4 cellular contexts compared by ENCODE assay signal in genomic region chr4:90838859-90839258, GRCh38.
DNase-seq lines count a peak whose midpoint lies in the region; FAIRE-seq and TF ChIP-seq lines count a peak whose summit lies in the region.
"Not testable (repeated sequence)": the region's sequence is repeated elsewhere in the genome, so short reads cannot be mapped to it uniquely, and the experiment has no call there.

No MANE protein-coding gene starts in this region.

- H3K4me3 Mint-ChIP-seq in Caco-2 (ENCODE audit: unreplicated experiment); astrocyte (ENCODE audit: unreplicated experiment); MCF 10A (ENCODE audit: unreplicated experiment): not testable (repeated sequence)

- TSS peak; percentile 98 for BruUV-seq in Caco-2 (replicated peaks; lab: Mats Ljungman, UMichigan)
- BruUV-seq in MCF 10A (replicated peaks; lab: Mats Ljungman, UMichigan): TSS peak; percentile 94

- POLR2A ChIA-PET in Caco-2 (lab: Charles Lee); MCF 10A (lab: Yijun Ruan, JAX): not testable (repeated sequence)

- not testable (repeated sequence) for H2BK5ac ChIP-seq in trophoblast cell (ENCODE audit: low read depth, low read length, poor library complexity)

- H3K79me2 ChIP-seq in astrocyte (ENCODE audit: insufficient read depth, low read length); trophoblast cell (ENCODE audit: control insufficient read depth, insufficient read depth, low read length, poor library complexity): not testable (repeated sequence)

- H3K79me1 ChIP-seq in trophoblast cell (ENCODE audit: low read length): not testable (repeated sequence)

- not testable (repeated sequence) for TF ChIP-seq CTCF in Caco-2 (IDR thresholded peaks at IDR 0.05; ENCODE audit: insufficient read depth in 1 of 2, low read depth in 1 of 2, low read length in 1 of 2, severe bottlenecking in 1 of 2, unreplicated experiment in 1 of 2); astrocyte (IDR thresholded peaks at IDR 0.05; ENCODE audit: insufficient read depth, low read depth, low read length); MCF 10A (IDR thresholded peaks at IDR 0.05; ENCODE audit: unreplicated experiment)

- WGBS in trophoblast cell (ENCODE audit: extremely low coverage, insufficient coverage, insufficient read length): no CpG with 5 or more reads among the region's 22 CpGs

- not testable (repeated sequence) for H3K4me3 ChIP-seq in Caco-2 (ENCODE audit: low read depth, low read length); astrocyte (ENCODE audit: insufficient read depth, low read depth, low read length); trophoblast cell (ENCODE audit: low read depth, low read length)

- not testable (repeated sequence) for H3K4me2 ChIP-seq in astrocyte (ENCODE audit: low read length); trophoblast cell (ENCODE audit: low read length)

- not testable (repeated sequence) for DNase-seq in Caco-2; astrocyte (ENCODE audit: low read depth); MCF 10A (ENCODE audit: unreplicated experiment)
- peak in 1 of 2 donors; percentile 12 for DNase-seq in trophoblast cell

- H3K23ac ChIP-seq in trophoblast cell (ENCODE audit: low read length): not testable (repeated sequence)

- not testable (repeated sequence) for H3K18ac ChIP-seq in trophoblast cell (ENCODE audit: low read length)

- intact Hi-C loops in Caco-2 (cut with micrococcal nuclease; ENCODE audit: unreplicated experiment); MCF 10A (cut with micrococcal nuclease): not testable (repeated sequence)

- H3K27ac ChIP-seq in astrocyte (ENCODE audit: low read depth, low read length); trophoblast cell (ENCODE audit: low read depth, low read length): not testable (repeated sequence)

- not testable (repeated sequence) for H3K36me3 ChIP-seq in Caco-2 (ENCODE audit: control insufficient read depth, insufficient read depth, low read length); astrocyte (ENCODE audit: insufficient read depth, low read length); trophoblast cell (ENCODE audit: control insufficient read depth in 1 of 2, insufficient read depth in 2 of 2, low read length in 2 of 2)

- not testable (repeated sequence) for H2AK5ac ChIP-seq in trophoblast cell (ENCODE audit: low read length)

- H3K14ac ChIP-seq in trophoblast cell (ENCODE audit: low read length): not testable (repeated sequence)

- not testable (repeated sequence) for FAIRE-seq in astrocyte (lab: Jason Lieb, UNC)

- not testable (repeated sequence) for H3K9ac ChIP-seq in astrocyte (ENCODE audit: low read length); trophoblast cell (ENCODE audit: low read length)

- not testable (repeated sequence) for H2AFZ ChIP-seq in astrocyte (ENCODE audit: low read depth, low read length); trophoblast cell (ENCODE audit: insufficient read depth, low read length, poor library complexity)

- H2BK12ac ChIP-seq in trophoblast cell (ENCODE audit: low read length): not testable (repeated sequence)

- not testable (repeated sequence) for H3K4me1 ChIP-seq in Caco-2; astrocyte (ENCODE audit: insufficient read depth, low read length); trophoblast cell (ENCODE audit: control insufficient read depth in 1 of 2, insufficient read depth in 2 of 2, low read length in 2 of 2)

- CTCF ChIA-PET in Caco-2 (lab: Charles Lee): not testable (repeated sequence)
- CTCF ChIA-PET in MCF 10A (lab: Yijun Ruan, JAX): interaction anchor here (0.6 kb wide), 1 partner anchor 18 kb away, joined by 4 read pairs; no protein-coding TSS in a partner anchor

- H2BK120ac ChIP-seq in trophoblast cell (ENCODE audit: insufficient read depth, low read length, poor library complexity): peak overlapping the region; percentile 22

- not testable (repeated sequence) for H3K9me3 ChIP-seq in Caco-2; astrocyte (ENCODE audit: insufficient read depth, low read depth, low read length); trophoblast cell (ENCODE audit: insufficient read depth, low read depth, low read length)

- H3K4ac ChIP-seq in trophoblast cell (ENCODE audit: low read depth, low read length): not testable (repeated sequence)

- not testable (repeated sequence) for H3K9me3 Mint-ChIP-seq in Caco-2 (ENCODE audit: unreplicated experiment); astrocyte (ENCODE audit: unreplicated experiment); MCF 10A (ENCODE audit: unreplicated experiment)

- H4K12ac ChIP-seq in trophoblast cell (ENCODE audit: low read depth, low read length): not testable (repeated sequence)

- H4K8ac ChIP-seq in trophoblast cell (ENCODE audit: low read depth, low read length): not testable (repeated sequence)

- not testable (repeated sequence) for H3K27me3 Mint-ChIP-seq in Caco-2 (ENCODE audit: insufficient read depth, unreplicated experiment); astrocyte (ENCODE audit: low read depth, unreplicated experiment); MCF 10A (ENCODE audit: insufficient read depth, unreplicated experiment)

- not testable (repeated sequence) for H3K36me3 Mint-ChIP-seq in Caco-2 (ENCODE audit: insufficient read depth, unreplicated experiment); astrocyte (ENCODE audit: low read depth, unreplicated experiment)
- H3K36me3 Mint-ChIP-seq in MCF 10A (ENCODE audit: insufficient read depth, unreplicated experiment): peaks cover 12% of the 10 kb centered on the region

- not testable (repeated sequence) for H4K91ac ChIP-seq in trophoblast cell (ENCODE audit: low read depth, low read length)

- H3K27me3 ChIP-seq in Caco-2 (replicated peaks; ENCODE audit: control insufficient read depth, insufficient read depth, low read length); astrocyte (ENCODE audit: insufficient read depth, low read length); trophoblast cell (ENCODE audit: insufficient read depth, low read length): not testable (repeated sequence)

- not testable (repeated sequence) for H4K20me1 ChIP-seq in astrocyte (ENCODE audit: insufficient read depth, low read length)

- H3K4me1 Mint-ChIP-seq in Caco-2 (ENCODE audit: low read depth, unreplicated experiment): not testable (repeated sequence)
- peaks cover 20% of the 10 kb centered on the region for H3K4me1 Mint-ChIP-seq in astrocyte (ENCODE audit: low read depth, unreplicated experiment)
- H3K4me1 Mint-ChIP-seq in MCF 10A (ENCODE audit: insufficient read depth, unreplicated experiment): peaks cover 19% of the 10 kb centered on the region

- H3K27ac Mint-ChIP-seq in Caco-2 (ENCODE audit: unreplicated experiment); MCF 10A (ENCODE audit: low read depth, unreplicated experiment): not testable (repeated sequence)
- peak overlapping the region; percentile 26 for H3K27ac Mint-ChIP-seq in astrocyte (ENCODE audit: unreplicated experiment)
